ENCODE assay signal across 22 cellular contexts in genomic region chr10:29056729-29057128, GRCh38.
"Had no signal": no experiment of that assay in that cellular context is flagged by ENCODE, and none has a peak within 500 bp of the region (broad histone marks: within the 10 kb centered on the region; RNA-seq: fewer than 3 reads in every experiment).

No MANE protein-coding gene starts in this region.

- ATAC-seq: activated CD8-positive, alpha-beta memory T cell treated with anti-CD3 and anti-CD28 coated beads, Interleukin-2, amount 10 ng/mL, durations not matched to agents 7 days and 5 days; effector memory CD8-positive, alpha-beta T cell; left lung; mucosa of descending colon; naive thymus-derived CD8-positive, alpha-beta T cell; stimulated activated naive CD8-positive, alpha-beta T cell treated with anti-CD3 and anti-CD28 coated beads, Interleukin-15, Interleukin-2, amounts not matched to agents 100 U/mL and 50 U/mL, for 24 hours; T-helper 17 cell had no signal

- H3K4me1 ChIP-seq: left lung, transverse colon had no signal

- DNase-seq: activated CD4-positive, alpha-beta T cell treated with anti-CD3 and anti-CD28 coated beads, Interleukin-2, amount 50 U/mL, for 48 hours; activated CD8-positive, alpha-beta memory T cell treated with anti-CD3 and anti-CD28 coated beads, Interleukin-2, amount 10 ng/mL, durations not matched to agents 7 days and 5 days; activated naive CD4-positive, alpha-beta T cell treated with anti-CD3 and anti-CD28 coated beads, Interleukin-2, amount 10 ng/mL, durations not matched to agents 7 days and 5 days; activated T-cell treated with anti-CD3 and anti-CD28 coated beads, Interleukin-2, amount 50 U/mL, for 1 hour; dermis blood vessel endothelial cell; effector memory CD8-positive, alpha-beta T cell; islet precursor cell; left lung; mucosa of descending colon; naive thymus-derived CD8-positive, alpha-beta T cell; retina; stimulated activated CD4-positive, alpha-beta T cell treated with anti-CD3 and anti-CD28 coated beads, Interleukin-4, amount 100 ng/mL, for 24 hours; stimulated activated naive CD8-positive, alpha-beta T cell treated with anti-CD3 and anti-CD28 coated beads, Interleukin-15, Interleukin-2, amounts not matched to agents 100 U/mL and 50 U/mL, for 24 hours; T-helper 17 cell; transverse colon; WERI-Rb-1 had no signal

- FAIRE-seq: astrocyte, bronchial epithelial cell, frontal cortex had no signal

- H3K36me3 ChIP-seq: left lung, neutrophil, transverse colon, WERI-Rb-1 had no signal

- H3K4me3 ChIP-seq: left lung, mucosa of descending colon, skin epidermis, transverse colon had no signal

- H3K27ac ChIP-seq: epithelial cell of prostate, left lung, neutrophil, skin epidermis, transverse colon, WERI-Rb-1 had no signal

- H3K27me3 ChIP-seq: left lung, neutrophil, transverse colon had no signal

- H3K9me3 ChIP-seq: left lung, mucosa of descending colon, neutrophil, transverse colon had no signal
